ENCODE assay signal across 30 cellular contexts in the genomic region with DNA sequence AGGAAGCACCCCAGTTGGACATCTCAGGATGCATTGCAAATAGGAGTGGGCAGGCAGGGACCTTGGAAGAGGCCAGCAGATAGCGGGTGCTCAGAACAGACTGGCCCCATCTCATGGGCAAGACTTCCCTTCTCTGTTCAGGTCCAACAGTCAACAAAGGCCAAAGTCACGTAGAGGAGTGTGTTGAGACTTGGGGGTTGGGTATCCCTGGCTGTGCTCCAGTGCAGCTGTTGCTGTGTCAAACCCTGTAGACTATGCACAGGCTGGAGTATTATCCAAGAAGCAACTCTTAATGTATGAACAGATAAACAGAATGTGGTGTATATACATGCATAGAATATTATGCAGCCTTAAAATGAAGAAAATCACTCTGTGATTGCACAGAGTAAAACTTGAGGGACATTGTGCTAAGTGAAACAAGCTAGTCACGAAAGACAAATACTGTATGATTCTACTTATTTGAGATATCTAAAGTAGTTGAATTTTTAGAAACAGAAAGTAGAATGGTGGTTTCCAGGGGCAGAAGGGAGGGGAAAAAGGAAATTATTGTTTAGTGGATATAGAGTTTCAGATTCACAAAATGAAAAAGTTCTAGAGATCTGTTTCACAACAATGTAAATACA.
DNase-seq lines count a peak whose midpoint lies in the region; ATAC-seq, FAIRE-seq and TF ChIP-seq lines count a peak whose summit lies in the region.
"Had no signal": no experiment of that assay in that cellular context is flagged by ENCODE, and none has a peak within 500 bp of the region (broad histone marks: within the 10 kb centered on the region; RNA-seq: fewer than 3 reads in every experiment).

No MANE protein-coding gene starts in this region.

- H3K36me3 ChIP-seq in KMS-11 (ENCODE audit: insufficient read depth) (no peaks in the 10 kb centered on the region), body of pancreas (replicated peaks in 1 of 2; ENCODE audit: insufficient read depth in 1 of 2, low read depth in 2 of 2) (no peaks in the 10 kb centered on the region)
- H3K36me3 ChIP-seq: esophagus muscularis mucosa, heart right ventricle, neutrophil, SJCRH30 had no signal

- no peaks in the 10 kb centered on the region for H3K79me2 ChIP-seq in KMS-11 (ENCODE audit: insufficient read depth, low read depth)

- peak; percentile 56 for ATAC-seq in GM18909 (IDR thresholded peaks at IDR 0.05; ENCODE audit: poor library complexity, unreplicated experiment)
- peak; percentile 41 for ATAC-seq in HG02610 (IDR thresholded peaks at IDR 0.05; ENCODE audit: unreplicated experiment)
- no peak for ATAC-seq in GM19467 (IDR thresholded peaks at IDR 0.05; ENCODE audit: unreplicated experiment)
- no peak for ATAC-seq in body of pancreas
- ATAC-seq: activated naive CD4-positive, alpha-beta T cell treated with anti-CD3 and anti-CD28 coated beads, Interleukin-2, amount 50 U/mL, for 72 hours; heart right ventricle; stimulated activated naive CD8-positive, alpha-beta T cell treated with anti-CD3 and anti-CD28 coated beads, Interleukin-15, Interleukin-2, amounts not matched to agents 100 U/mL and 50 U/mL, for 24 hours had no signal

- peak overlapping the region; percentile 62; the same call in 1 of the 2 replicates for H3K27ac ChIP-seq in KMS-11
- H3K27ac ChIP-seq in body of pancreas, result no peak overlapping the region
- H3K27ac ChIP-seq: dorsolateral prefrontal cortex, esophagus muscularis mucosa, heart right ventricle, neutrophil, SJCRH30, VCaP had no signal

- FAIRE-seq in D721Med (lab: Jason Lieb, UNC), result peak; percentile 21
- FAIRE-seq in frontal cortex (lab: Jason Lieb, UNC), result no peak
- FAIRE-seq: endometrium, GM12891 had no signal

- H3K4me3 ChIP-seq in KMS-11 (IDR thresholded peaks at IDR 0.05; ENCODE audit: insufficient read depth, low read depth, low read length) (peak overlapping the region; percentile 47), body of pancreas (no peak overlapping the region)
- H3K4me3 ChIP-seq: dorsolateral prefrontal cortex, esophagus muscularis mucosa, GM23338, heart right ventricle, SJCRH30, smooth muscle cell had no signal

- H3K4me1 ChIP-seq in KMS-11 (ENCODE audit: low read depth, poor library complexity, severe bottlenecking), result peaks cover 37% of the 10 kb centered on the region
- no peaks in the 10 kb centered on the region for H3K4me1 ChIP-seq in body of pancreas
- H3K4me1 ChIP-seq: esophagus muscularis mucosa, heart right ventricle, SJCRH30 had no signal

- 52 to 57% methylated on average over 3 of the region's 3 CpGs for WGBS in body of pancreas, 2 donors

- TF ChIP-seq CTCF in D721Med (IDR thresholded peaks at IDR 0.05; ENCODE audit: insufficient read depth, missing control alignments) (no peak), KMS-11 (conservative IDR thresholded peaks at IDR 0.05; ENCODE audit: low read depth, low read length) (no peak), body of pancreas (IDR thresholded peaks at IDR 0.05) (no peak)

- H3K27me3 ChIP-seq in KMS-11 (ENCODE audit: insufficient read depth, low read depth) (no peaks in the 10 kb centered on the region), body of pancreas (no peaks in the 10 kb centered on the region)
- H3K27me3 ChIP-seq: esophagus muscularis mucosa, heart right ventricle, neutrophil, SJCRH30 had no signal

- H2AFZ ChIP-seq in KMS-11 (ENCODE audit: low read depth), result no peak overlapping the region

- H3K9me3 ChIP-seq in body of pancreas, result no peaks in the 10 kb centered on the region
- H3K9me3 ChIP-seq: esophagus muscularis mucosa, neutrophil, SJCRH30 had no signal

- DNase-seq in D721Med (ENCODE audit: insufficient read length, low spot score), result no peak
- no peak for DNase-seq in body of pancreas
- DNase-seq in NCI-H526 (lab: John Stamatoyannopoulos, UW), result no peak
- no peak for DNase-seq in frontal cortex (ENCODE audit: low spot score in 2 of 2)
- DNase-seq: activated CD4-positive, alpha-beta T cell treated with anti-CD3 and anti-CD28 coated beads for 4 hours; amygdala; CD4-positive, CD25-positive, alpha-beta regulatory T cell; dorsolateral prefrontal cortex; foreskin fibroblast; heart right ventricle; HFFc6; NCI-H1048; NCI-H774; right cardiac atrium; stimulated activated CD4-positive, alpha-beta T cell treated with anti-CD3 and anti-CD28 coated beads, Interleukin-1b, Interleukin-23, amount 100 ng/mL, for 48 hours; stimulated activated naive CD8-positive, alpha-beta T cell treated with anti-CD3 and anti-CD28 coated beads, Interleukin-15, Interleukin-2, amounts not matched to agents 100 U/mL and 50 U/mL, for 24 hours; SW 1271 had no signal

- H4K20me1 ChIP-seq in KMS-11 (ENCODE audit: insufficient read depth), result no peaks in the 10 kb centered on the region

- no peak for TF ChIP-seq POLR2A in body of pancreas (IDR thresholded peaks at IDR 0.05)

- no peak overlapping the region for H3K9ac ChIP-seq in KMS-11

- intact Hi-C loops in body of pancreas (cut with DNase I), result no loop called here

- peak overlapping the region; percentile 83 for H3K4me2 ChIP-seq in KMS-11
- H3K4me2 ChIP-seq: GM23338, smooth muscle cell had no signal

Comparison
In these comparisons a context has a peak if more than half of its experiments do, and no peak if none do; other contexts are left out.
1. ATAC-seq: peak in GM18909 (single experiment) and HG02610 (single experiment); none in GM19467 (single experiment) and body of pancreas (single experiment).